In the genomic region with DNA sequence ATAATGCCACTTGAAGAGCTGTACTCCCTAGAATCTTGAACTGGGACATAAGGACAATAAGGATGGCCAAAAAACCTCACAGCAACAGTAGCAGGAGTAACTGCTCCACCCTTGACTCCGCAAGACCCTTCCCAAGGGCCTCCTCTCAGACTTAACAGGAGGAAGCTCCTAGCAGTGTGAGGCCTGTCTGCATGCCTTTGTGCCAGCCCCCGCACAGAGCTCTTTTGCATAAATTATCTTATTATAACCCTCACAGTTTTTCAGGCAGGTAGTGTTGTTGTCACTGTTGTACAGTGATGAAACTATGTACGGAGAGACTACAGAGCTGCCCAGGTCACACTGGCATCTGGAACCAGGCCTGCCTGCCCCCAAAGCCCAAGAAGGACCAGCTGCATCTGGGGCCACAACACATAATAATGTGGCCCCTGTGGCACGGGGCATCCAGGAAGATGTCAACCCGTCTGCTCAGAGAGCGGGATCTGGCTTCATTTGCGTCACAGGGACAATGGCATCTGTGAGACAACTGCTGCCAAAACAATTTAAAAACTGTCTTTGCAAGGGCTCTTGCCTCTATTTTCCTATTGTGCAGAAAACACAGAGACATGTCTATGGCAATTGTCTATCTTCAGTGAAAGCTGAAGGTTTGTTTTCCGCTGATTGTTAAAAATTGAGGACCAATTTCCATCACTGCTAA, we compare ENCODE assay signal across 12 cellular contexts.
A peak's percentile ranks its signal among the peaks of the same experiment; 100 is the strongest.
DNase-seq lines count a peak whose midpoint lies in the region; FAIRE-seq and TF ChIP-seq lines count a peak whose summit lies in the region.
"Had no signal": no experiment of that assay in that cellular context is flagged by ENCODE, and none has a peak within 500 bp of the region (broad histone marks: within the 10 kb centered on the region; RNA-seq: fewer than 3 reads in every experiment).

No MANE protein-coding gene starts in this region.

- H3K27ac ChIP-seq in angular gyrus (ENCODE audit: low read depth, low read length): peak overlapping the region; percentile 11
- H3K27ac ChIP-seq in endodermal cell (ENCODE audit: low read depth, low read length): no peak overlapping the region
- H3K27ac ChIP-seq in RWPE1: no peak overlapping the region
- H3K27ac ChIP-seq: PC-9 had no signal

- POLR2A ChIA-PET in RWPE1 (lab: Yijun Ruan, JAX; ENCODE audit: low non-redundant PET): no interaction called here

- no peak overlapping the region for H3K27ac Mint-ChIP-seq in endodermal cell

- no peaks in the 10 kb centered on the region for H3K27me3 ChIP-seq in endodermal cell (ENCODE audit: control insufficient read depth, insufficient read depth, low read length, poor library complexity, severe bottlenecking)

- H3K4me1 Mint-ChIP-seq in endodermal cell: peaks cover 14% of the 10 kb centered on the region

- no peak for FAIRE-seq in GM12891 (lab: Jason Lieb, UNC)
- FAIRE-seq: H54 had no signal

- no peaks in the 10 kb centered on the region for H3K27me3 Mint-ChIP-seq in endodermal cell (ENCODE audit: insufficient read depth)

- peaks cover 5% of the 10 kb centered on the region for H3K36me3 ChIP-seq in endodermal cell (ENCODE audit: control insufficient read depth, insufficient read depth, low read length)

- DNase-seq in endodermal cell (peak; percentile 26), midbrain (lab: John Stamatoyannopoulos, UW) (peak; percentile 7), ureter (ENCODE audit: low spot score) (peak; percentile 23), RWPE1 (ENCODE audit: low spot score) (no peak), GM12891 (ENCODE audit: insufficient read length, low spot score) (no peak), AG20443 (ENCODE audit: low spot score) (no peak)
- DNase-seq: DMS 273 treated with DMSO at 0.1 percent for 48 hours, NCI-H1417 treated with DMSO at 0.1 percent for 48 hours, NCI-H2227 treated with DMSO at 0.1 percent for 48 hours, PC-9 had no signal

- H3K9me3 ChIP-seq in endodermal cell (ENCODE audit: control insufficient read depth, low read length): no peaks in the 10 kb centered on the region

- H3K4me3 Mint-ChIP-seq in endodermal cell: no peak overlapping the region

- peaks cover 18% of the 10 kb centered on the region for H3K36me3 Mint-ChIP-seq in endodermal cell (ENCODE audit: low read depth)

- H3K9me3 Mint-ChIP-seq in endodermal cell: no peaks in the 10 kb centered on the region

- TF ChIP-seq CTCF in endodermal cell (conservative IDR thresholded peaks at IDR 0.05): no peak
- no peak for TF ChIP-seq CTCF in RWPE1 (conservative IDR thresholded peaks at IDR 0.05; ENCODE audit: low read depth)

- 91 to 95% methylated on average over 6 to 8 of the region's 8 CpGs for WGBS in endodermal cell (ENCODE audit: insufficient coverage in 1 of 2, insufficient read length in 1 of 2), 2 experiments

- no peak overlapping the region for H3K9ac ChIP-seq in endodermal cell (ENCODE audit: extremely low read depth, low read length, poor library complexity, severe bottlenecking)

- CTCF ChIA-PET in RWPE1 (lab: Yijun Ruan, JAX): no interaction called here

- peaks cover 9% of the 10 kb centered on the region for H3K4me1 ChIP-seq in endodermal cell (ENCODE audit: control insufficient read depth, insufficient read depth, low read length)

- TF ChIP-seq POLR2A in GM12891 (IDR thresholded peaks at IDR 0.05; ENCODE audit: low read depth, low read length): no peak

- no peak overlapping the region for H3K4me3 ChIP-seq in endodermal cell (ENCODE audit: low read length)
- H3K4me3 ChIP-seq: PC-9 had no signal

TF ChIP-seq in GM12891, 5 proteins besides CTCF, POLR2A, EP300 and RAD21:
- TF ChIP-seq TAF1 (IDR thresholded peaks at IDR 0.05; ENCODE audit: low read depth, low read length) (no peak), PAX5 (IDR thresholded peaks at IDR 0.05; ENCODE audit: insufficient read depth, low read length, severe bottlenecking) (no peak), POU2F2 (IDR thresholded peaks at IDR 0.05; ENCODE audit: low read depth, low read length) (no peak), POLR2AphosphoS5 (IDR thresholded peaks at IDR 0.05; ENCODE audit: low read depth, low read length) (no peak), SPI1 (IDR thresholded peaks at IDR 0.05; ENCODE audit: low read depth, low read length) (no peak)

Comparison
In these comparisons a context has a peak if more than half of its experiments do, and no peak if none do; other contexts are left out.
1. DNase-seq: peak in endodermal cell (single experiment), midbrain (single experiment) and ureter (single experiment); none in RWPE1 (single experiment), GM12891 (single experiment) and AG20443 (single experiment).